ENCODE assay signal across 7 cellular contexts in the genomic region with DNA sequence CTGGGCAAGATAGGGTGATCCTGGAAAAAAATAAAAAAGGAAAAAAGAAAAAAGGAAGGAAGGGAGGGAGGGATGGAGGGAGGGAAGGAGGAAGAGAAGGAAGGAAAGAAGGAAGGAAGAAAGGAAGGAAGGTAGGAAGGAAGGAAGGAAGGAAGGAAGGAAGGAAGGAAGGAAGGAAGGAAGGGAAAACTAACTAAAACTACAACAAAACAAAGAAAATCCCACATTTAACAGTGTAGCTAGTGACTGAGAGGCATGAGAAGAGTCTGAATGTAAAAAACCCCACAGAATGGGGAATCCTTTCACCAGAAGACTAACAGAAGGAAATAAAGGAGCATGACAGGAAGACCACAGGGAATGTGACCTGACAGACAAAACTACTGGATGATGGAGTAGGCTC.
"Had no signal": no experiment of that assay in that cellular context is flagged by ENCODE, and none has a peak within 500 bp of the region (broad histone marks: within the 10 kb centered on the region; RNA-seq: fewer than 3 reads in every experiment).

No MANE protein-coding gene starts in this region.

- ATAC-seq: HCT116 had no signal

- H3K4me1 Mint-ChIP-seq: IgD-negative memory B cell had no signal

- H3K9ac ChIP-seq: KMS-11 had no signal

- DNase-seq: GOT3, H7, KBM-7 had no signal

- H3K27ac ChIP-seq: KMS-11 had no signal

- H3K4me2 ChIP-seq: KMS-11 had no signal

- H3K27ac Mint-ChIP-seq: IgD-negative memory B cell had no signal

- H3K27me3 Mint-ChIP-seq: IgD-negative memory B cell had no signal

- H3K4me3 Mint-ChIP-seq: IgD-negative memory B cell had no signal

- H3K36me3 ChIP-seq: HAP-1 had no signal

- H3K36me3 Mint-ChIP-seq: IgD-negative memory B cell had no signal

- H3K4me1 ChIP-seq: HAP-1 had no signal

- H3K9me3 ChIP-seq: HAP-1 had no signal

- H3K4me3 ChIP-seq: HAP-1 had no signal
